ENCODE assay signal across 12 cellular contexts in genomic region chr19:32421589-32422361, GRCh38. TPM values are rescaled to one million over a fixed set of nuclear protein-coding genes. Genes with fewer than 3 reads are reported as not detected.
A peak's percentile ranks its signal among the peaks of the same experiment; 100 is the strongest.
DNase-seq lines count a peak whose midpoint lies in the region; ATAC-seq and TF ChIP-seq lines count a peak whose summit lies in the region.
"Had no signal": no experiment of that assay in that cellular context is flagged by ENCODE, and none has a peak within 500 bp of the region (broad histone marks: within the 10 kb centered on the region; RNA-seq: fewer than 3 reads in every experiment).

No MANE protein-coding gene starts in this region.

- H3K27me3 ChIP-seq in CD4-positive, CD25-positive, alpha-beta regulatory T cell (ENCODE audit: control insufficient read depth, insufficient read depth, low read length), result no peaks in the 10 kb centered on the region
- no peaks in the 10 kb centered on the region for H3K27me3 ChIP-seq in Loucy (ENCODE audit: insufficient read depth, low read length, poor library complexity, severe bottlenecking)
- H3K27me3 ChIP-seq in lung (ENCODE audit: control insufficient read depth, insufficient read depth), result no peaks in the 10 kb centered on the region
- H3K27me3 ChIP-seq in MM.1S (replicated peaks; ENCODE audit: insufficient read depth, low read length), result no peaks in the 10 kb centered on the region

- H3K9me3 ChIP-seq in CD4-positive, CD25-positive, alpha-beta regulatory T cell (ENCODE audit: control insufficient read depth in 2 of 2, low read length in 2 of 2), result no peaks in the 10 kb centered on the region
- H3K9me3 ChIP-seq in Loucy (ENCODE audit: insufficient read depth, low read depth, low read length) (no peaks in the 10 kb centered on the region), lung (ENCODE audit: control insufficient read depth in 2 of 2, insufficient read depth in 1 of 2, low read length in 1 of 2) (no peaks in the 10 kb centered on the region), MM.1S (replicated peaks; ENCODE audit: insufficient read depth, low read length) (no peaks in the 10 kb centered on the region)
- H3K9me3 ChIP-seq: thoracic aorta had no signal

- no peak overlapping the region for H3K27ac ChIP-seq in CD4-positive, CD25-positive, alpha-beta regulatory T cell (ENCODE audit: insufficient read depth, low read length, poor library complexity, severe bottlenecking)
- H3K27ac ChIP-seq in lung (ENCODE audit: low read depth in 1 of 2, low read length in 1 of 2) (no peak overlapping the region), MM.1S (ENCODE audit: low read length) (no peak overlapping the region)
- H3K27ac ChIP-seq: thoracic aorta had no signal

- H3F3A ChIP-seq in Loucy (ENCODE audit: low read depth), result no peaks in the 10 kb centered on the region; the same call in 1 of the 2 replicates
- H3F3A ChIP-seq in MM.1S (ENCODE audit: insufficient read depth, low read length), result no peaks in the 10 kb centered on the region

- peaks cover 14 to 17% (median 14%) of the 10 kb centered on the region in 4 donors for H3K4me1 Mint-ChIP-seq in CD4-positive, CD25-positive, alpha-beta regulatory T cell
- H3K4me1 Mint-ChIP-seq in activated CD4-positive, alpha-beta memory T cell treated with anti-CD3 and anti-CD28 coated beads, Interleukin-2, amount 10 ng/mL, durations not matched to agents 7 days and 5 days, result peaks cover 10% of the 10 kb centered on the region

- H3K9me2 ChIP-seq in Loucy (replicated peaks; ENCODE audit: low read depth, low read length) (no peaks in the 10 kb centered on the region), MM.1S (replicated peaks; ENCODE audit: insufficient read depth, low read length) (no peaks in the 10 kb centered on the region)

- DNase-seq in CD4-positive, CD25-positive, alpha-beta regulatory T cell, result peak in 1 of 3 donors; percentile 38
- DNase-seq in activated CD4-positive, alpha-beta memory T cell treated with anti-CD3 and anti-CD28 coated beads, Interleukin-2, amount 10 ng/mL, durations not matched to agents 7 days and 5 days, result no peak
- DNase-seq in lung (ENCODE audit: low spot score), result no peak
- DNase-seq in putamen (ENCODE audit: low spot score), result no peak
- no peak for DNase-seq in cerebellum (ENCODE audit: low spot score)
- no peak for DNase-seq in MM.1S
- DNase-seq in EL, result no peak
- DNase-seq: effector CD4-positive, alpha-beta T cell; stimulated activated CD4-positive, alpha-beta T cell treated with anti-CD3 and anti-CD28 coated beads, Interleukin-2, amount 100 ng/mL, for 48 hours had no signal

- H3K4me3 ChIP-seq in CD4-positive, CD25-positive, alpha-beta regulatory T cell (ENCODE audit: low read depth, low read length), result peak overlapping the region; percentile 49
- H3K4me3 ChIP-seq in Loucy (ENCODE audit: low read length, poor library complexity, severe bottlenecking) (peak overlapping the region; percentile 41), lung (no peak overlapping the region), MM.1S (ENCODE audit: low read length) (no peak overlapping the region)
- H3K4me3 ChIP-seq: thoracic aorta had no signal

- H3K4me1 ChIP-seq in CD4-positive, CD25-positive, alpha-beta regulatory T cell (ENCODE audit: control insufficient read depth, insufficient read depth, low read length, poor library complexity, severe bottlenecking), result peaks cover 5% of the 10 kb centered on the region
- H3K4me1 ChIP-seq in Loucy (ENCODE audit: insufficient read depth, low read length, poor library complexity, severe bottlenecking) (peaks cover 16% of the 10 kb centered on the region), lung (ENCODE audit: control insufficient read depth in 2 of 2, insufficient read depth in 2 of 2, low read length in 2 of 2) (peaks cover 4% of the 10 kb centered on the region in 2 donors), MM.1S (ENCODE audit: low read length) (no peaks in the 10 kb centered on the region)

- H4K20me1 ChIP-seq in Loucy (ENCODE audit: insufficient read depth, low read length, poor library complexity, severe bottlenecking), result no peaks in the 10 kb centered on the region
- no peaks in the 10 kb centered on the region for H4K20me1 ChIP-seq in MM.1S (ENCODE audit: insufficient read depth, low read length)

- H3K27me3 Mint-ChIP-seq in CD4-positive, CD25-positive, alpha-beta regulatory T cell, result no peaks in the 10 kb centered on the region
- no peaks in the 10 kb centered on the region for H3K27me3 Mint-ChIP-seq in activated CD4-positive, alpha-beta memory T cell treated with anti-CD3 and anti-CD28 coated beads, Interleukin-2, amount 10 ng/mL, durations not matched to agents 7 days and 5 days
- H3K27me3 Mint-ChIP-seq: activated T-helper 17 cell treated with anti-CD3 and anti-CD28 coated beads, Interleukin-2, amount 50 U/mL, for 72 hours had no signal

- H3K36me3 Mint-ChIP-seq in CD4-positive, CD25-positive, alpha-beta regulatory T cell, result peaks cover 18% of the 10 kb centered on the region
- H3K36me3 Mint-ChIP-seq in activated CD4-positive, alpha-beta memory T cell treated with anti-CD3 and anti-CD28 coated beads, Interleukin-2, amount 10 ng/mL, durations not matched to agents 7 days and 5 days (ENCODE audit: low read depth), result no peaks in the 10 kb centered on the region

- no peak for ATAC-seq in CD4-positive, CD25-positive, alpha-beta regulatory T cell (ENCODE audit: low read depth in 2 of 2)
- peak; percentile 62 for ATAC-seq in lung (ENCODE audit: insufficient read depth, low FRiP score)
- ATAC-seq: activated T-helper 17 cell treated with anti-CD3 and anti-CD28 coated beads, Interleukin-2, amount 50 U/mL, for 72 hours had no signal

- peaks cover 0 to 1% (median 0%) of the 10 kb centered on the region in 7 donors for H3K9me3 Mint-ChIP-seq in CD4-positive, CD25-positive, alpha-beta regulatory T cell
- H3K9me3 Mint-ChIP-seq in activated CD4-positive, alpha-beta memory T cell treated with anti-CD3 and anti-CD28 coated beads, Interleukin-2, amount 10 ng/mL, durations not matched to agents 7 days and 5 days, result no peaks in the 10 kb centered on the region
- H3K9me3 Mint-ChIP-seq: activated T-helper 17 cell treated with anti-CD3 and anti-CD28 coated beads, Interleukin-2, amount 50 U/mL, for 72 hours had no signal

- 31 to 61% methylated on average over 7 of the region's 7 CpGs for WGBS in lung, 2 donors

- CTCF ChIA-PET in activated CD4-positive, alpha-beta memory T cell treated with anti-CD3 and anti-CD28 coated beads, Interleukin-2, amount 10 ng/mL, durations not matched to agents 7 days and 5 days (lab: Charles Lee), result no interaction called here

- H3K9ac ChIP-seq in Loucy (ENCODE audit: low read depth, low read length, poor library complexity, severe bottlenecking) (peak overlapping the region; percentile 7), MM.1S (ENCODE audit: low read length) (no peak overlapping the region)

- TF ChIP-seq CTCF in Loucy (conservative IDR thresholded peaks at IDR 0.05; ENCODE audit: low read length) (no peak), lung (IDR thresholded peaks at IDR 0.05; ENCODE audit: control extremely low read depth, extremely low read depth) (no peak), MM.1S (IDR thresholded peaks at IDR 0.05; ENCODE audit: low read length) (no peak)

- H3K27ac Mint-ChIP-seq in CD4-positive, CD25-positive, alpha-beta regulatory T cell, result peak overlapping the region; percentile 25 to 57 (median 36)
- peak overlapping the region; percentile 36 for H3K27ac Mint-ChIP-seq in activated CD4-positive, alpha-beta memory T cell treated with anti-CD3 and anti-CD28 coated beads, Interleukin-2, amount 10 ng/mL, durations not matched to agents 7 days and 5 days
- H3K27ac Mint-ChIP-seq: activated T-helper 17 cell treated with anti-CD3 and anti-CD28 coated beads, Interleukin-2, amount 50 U/mL, for 72 hours had no signal

- POLR2A ChIA-PET in activated CD4-positive, alpha-beta memory T cell treated with anti-CD3 and anti-CD28 coated beads, Interleukin-2, amount 10 ng/mL, durations not matched to agents 7 days and 5 days (lab: Charles Lee), result interaction anchor here (1.1 kb wide), 1 partner anchor 16 kb away, joined by 6 read pairs; the partner anchor contains the start of gene DPY19L3

- peak overlapping the region in 1 of 4 donors; percentile 15 for H3K4me3 Mint-ChIP-seq in CD4-positive, CD25-positive, alpha-beta regulatory T cell
- no peak overlapping the region for H3K4me3 Mint-ChIP-seq in activated CD4-positive, alpha-beta memory T cell treated with anti-CD3 and anti-CD28 coated beads, Interleukin-2, amount 10 ng/mL, durations not matched to agents 7 days and 5 days
- H3K4me3 Mint-ChIP-seq: activated T-helper 17 cell treated with anti-CD3 and anti-CD28 coated beads, Interleukin-2, amount 50 U/mL, for 72 hours had no signal

- no peaks in the 10 kb centered on the region for H3K36me3 ChIP-seq in CD4-positive, CD25-positive, alpha-beta regulatory T cell (ENCODE audit: control insufficient read depth, insufficient read depth, low read length)
- H3K36me3 ChIP-seq in Loucy (ENCODE audit: insufficient read depth, low read length) (peaks cover 3% of the 10 kb centered on the region; the same call in 1 of the 2 replicates), lung (ENCODE audit: control insufficient read depth in 2 of 2, insufficient read depth in 2 of 2, low read length in 2 of 2) (peaks cover 5 to 9% of the 10 kb centered on the region in 2 donors), MM.1S (replicated peaks; ENCODE audit: insufficient read depth, low read length) (no peaks in the 10 kb centered on the region)
- H3K36me3 ChIP-seq: thoracic aorta had no signal

- H2AFZ ChIP-seq in Loucy (ENCODE audit: low read length), result peak overlapping the region; percentile 53
- no peak overlapping the region for H2AFZ ChIP-seq in MM.1S (ENCODE audit: low read length)

- H3K4me2 ChIP-seq in Loucy (ENCODE audit: low read depth, low read length, poor library complexity, severe bottlenecking) (peak overlapping the region; percentile 63), MM.1S (ENCODE audit: low read depth, low read length) (no peak overlapping the region)

- H3K79me2 ChIP-seq in Loucy (ENCODE audit: insufficient read depth, low read length), result no peaks in the 10 kb centered on the region
- no peaks in the 10 kb centered on the region for H3K79me2 ChIP-seq in MM.1S (ENCODE audit: low read length)

RNA-seq across cellular contexts. Expression of gene DPY19L3, which starts 16.2 kb away (rescaled TPM):
- 17.4 TPM for total RNA-seq in CD4-positive, CD25-positive, alpha-beta regulatory T cell
- polyA plus RNA-seq in CD4-positive, CD25-positive, alpha-beta regulatory T cell, result 1 to 10 TPM; 4.5 to 6.4 (median 5.7) TPM
- total RNA-seq in activated CD4-positive, alpha-beta memory T cell treated with anti-CD3 and anti-CD28 coated beads, Interleukin-2, amount 10 ng/mL, durations not matched to agents 7 days and 5 days, result 1 to 10 TPM; 8.3 to 9.5 TPM
- total RNA-seq in lung (10 to 100 TPM; 45.5 to 49.3 TPM), cerebellum (70.5 TPM)
- polyA plus RNA-seq in lung, result 1 to 10 TPM; 9.1 to 9.2 TPM

Comparison
In these comparisons a context has a peak if more than half of its experiments do, and no peak if none do; other contexts are left out.
1. H3K4me3 ChIP-seq: peak in CD4-positive, CD25-positive, alpha-beta regulatory T cell (single experiment) and Loucy (single experiment); none in lung (single experiment) and MM.1S (single experiment).